In genomic region chr15:56971571-56971970, GRCh38 we compare ENCODE assay signal across 14 cellular contexts.
"Had no signal": no experiment of that assay in that cellular context is flagged by ENCODE, and none has a peak within 500 bp of the region (broad histone marks: within the 10 kb centered on the region; RNA-seq: fewer than 3 reads in every experiment).

No MANE protein-coding gene starts in this region.

- H3K4me3 ChIP-seq: ascending aorta, lung, right lobe of liver had no signal

- H3K4me1 ChIP-seq: ascending aorta had no signal

- H3K9me3 ChIP-seq: ascending aorta, neutrophil, right lobe of liver had no signal

- H3K36me3 ChIP-seq: ascending aorta, neutrophil, right lobe of liver had no signal

- ATAC-seq: activated T-cell treated with anti-CD3 and anti-CD28 coated beads, Interleukin-2, amount 50 U/mL, for 4 hours; effector memory CD8-positive, alpha-beta T cell; naive thymus-derived CD4-positive, alpha-beta T cell; right lobe of liver had no signal

- H3K27me3 ChIP-seq: ascending aorta, neutrophil, right lobe of liver had no signal

- DNase-seq: activated CD4-positive, alpha-beta T cell treated with anti-CD3 and anti-CD28 coated beads, Interleukin-2, amount 50 U/mL, for 4 hours; activated CD4-positive, CD25-positive, alpha-beta regulatory T cell; activated gamma-delta T cell; activated T-cell treated with anti-CD3 and anti-CD28 coated beads, Interleukin-2, amount 50 U/mL, for 4 hours; effector memory CD8-positive, alpha-beta T cell; hypothalamus; naive thymus-derived CD4-positive, alpha-beta T cell; right lobe of liver; stimulated activated naive CD4-positive, alpha-beta T cell; substantia nigra; trophoblast cell had no signal

- H3K27ac ChIP-seq: ascending aorta, neutrophil, right lobe of liver had no signal
